Comparison of ENCODE assay signal across 10 cellular contexts in the genomic region with DNA sequence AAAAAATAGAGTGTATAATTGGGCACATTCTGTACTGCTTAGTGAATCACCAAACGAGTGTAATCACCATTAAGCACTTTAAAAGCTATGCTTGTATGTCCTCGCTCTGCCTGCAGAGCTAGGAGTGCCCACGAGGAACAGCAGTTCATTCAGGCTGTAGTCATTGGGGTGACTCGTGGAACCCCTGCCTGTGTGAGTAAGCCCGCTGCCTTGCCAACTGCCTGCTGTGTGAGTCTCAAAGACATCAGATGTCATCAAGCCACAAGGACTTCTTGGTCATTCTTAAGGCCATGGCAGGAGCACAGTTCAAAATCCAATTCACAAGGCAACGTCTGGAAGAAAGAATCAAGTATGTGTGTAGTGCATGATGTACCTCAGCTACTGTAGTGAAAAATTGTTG.
DNase-seq lines count a peak whose midpoint lies in the region; ATAC-seq and TF ChIP-seq lines count a peak whose summit lies in the region.
"Had no signal": no experiment of that assay in that cellular context is flagged by ENCODE, and none has a peak within 500 bp of the region (broad histone marks: within the 10 kb centered on the region; RNA-seq: fewer than 3 reads in every experiment).

No MANE protein-coding gene starts in this region.

- peaks cover 2% of the 10 kb centered on the region for H3K36me3 Mint-ChIP-seq in chondrocyte (ENCODE audit: low read depth)

- no peak overlapping the region for H3K4me3 ChIP-seq in BJ (ENCODE audit: low read depth, low read length)
- H3K4me3 ChIP-seq: Peyer's patch had no signal

- DNase-seq in BJ (ENCODE audit: low read depth) = peak; percentile 37
- DNase-seq in HT1080 (ENCODE audit: low read depth) = peak; percentile 77
- no peak for DNase-seq in chondrocyte (ENCODE audit: low spot score)
- peak; percentile 19 for DNase-seq in occipital lobe (lab: John Stamatoyannopoulos, UW)
- DNase-seq in DMS153 treated with DMSO at 0.1 percent for 48 hours (lab: John Stamatoyannopoulos, UW; ENCODE audit: unreplicated experiment) = no peak
- DNase-seq in DMS 273 treated with DMSO at 0.1 percent for 48 hours (lab: John Stamatoyannopoulos, UW) = no peak
- DNase-seq in NCI-H1417 treated with DMSO at 0.1 percent for 48 hours (lab: John Stamatoyannopoulos, UW) = no peak

- no peaks in the 10 kb centered on the region for H3K36me3 ChIP-seq in BJ (ENCODE audit: control insufficient read depth, insufficient read depth, low read length)
- H3K36me3 ChIP-seq: Peyer's patch had no signal

- H3K27me3 Mint-ChIP-seq in chondrocyte (ENCODE audit: low read depth) = no peaks in the 10 kb centered on the region

- ATAC-seq in GM19328 (IDR thresholded peaks at IDR 0.05; ENCODE audit: unreplicated experiment) = no peak

- no peak overlapping the region for H3K4me3 Mint-ChIP-seq in chondrocyte (ENCODE audit: unreplicated experiment)
- H3K4me3 Mint-ChIP-seq: nephron had no signal

- peaks cover 69% of the 10 kb centered on the region for H3K4me1 Mint-ChIP-seq in chondrocyte (ENCODE audit: low read depth)

- CTCF ChIA-PET in BJ (lab: Yijun Ruan, JAX) = interaction anchor here (0.6 to 1.3 kb wide), 7 partner anchors 10 to 214 kb away, joined by 3 to 4 read pairs (median 3); no protein-coding TSS in a partner anchor

- POLR2A ChIA-PET in BJ (lab: Charles Lee) = interaction anchor here (1.3 kb wide), 1 partner anchor 29 kb away, joined by 7 read pairs; no protein-coding TSS in a partner anchor

- H3K9me3 Mint-ChIP-seq in chondrocyte (ENCODE audit: low read depth) = no peaks in the 10 kb centered on the region
- H3K9me3 Mint-ChIP-seq: nephron had no signal

- H3K27me3 ChIP-seq in BJ (ENCODE audit: control insufficient read depth, insufficient read depth, low read length) = no peaks in the 10 kb centered on the region
- H3K27me3 ChIP-seq: Peyer's patch had no signal

- TF ChIP-seq CTCF in BJ (IDR thresholded peaks at IDR 0.05; ENCODE audit: insufficient read depth, low read depth, low read length) = peak; percentile 16; the same call in 1 of the 2 replicates
- peak; percentile 22 for TF ChIP-seq CTCF in chondrocyte (IDR thresholded peaks at IDR 0.05)

- peak overlapping the region; percentile 99 for H3K27ac Mint-ChIP-seq in chondrocyte (ENCODE audit: unreplicated experiment)

Comparison
In these comparisons a context has a peak if more than half of its experiments do, and no peak if none do; other contexts are left out.
1. DNase-seq: peak in BJ (single experiment), HT1080 (single experiment) and occipital lobe (single experiment); none in chondrocyte (single experiment), DMS153 treated with DMSO at 0.1 percent for 48 hours (single experiment), DMS 273 treated with DMSO at 0.1 percent for 48 hours (single experiment) and NCI-H1417 treated with DMSO at 0.1 percent for 48 hours (single experiment).